8 cellular contexts compared by ENCODE assay signal in genomic region chr1:50969611-50970507, GRCh38. TPM values are rescaled to one million over a fixed set of nuclear protein-coding genes. Genes with fewer than 3 reads are reported as not detected.
A peak's percentile ranks its signal among the peaks of the same experiment; 100 is the strongest.
DNase-seq lines count a peak whose midpoint lies in the region; ATAC-seq, FAIRE-seq and TF ChIP-seq lines count a peak whose summit lies in the region.

CDKN2C (plus strand) TSS chr1:50970245; CDS start chr1:50970369, 124 bp downstream.

- peak within 1 kb of the TSS; percentile 100 for H3K27ac Mint-ChIP-seq in T-helper 2 cell treated with Interferon-gamma antibody and Interleukin-4, amounts not matched to agents 5 μg/mL and 100 μg/mL, for 36 hours
- H3K27ac Mint-ChIP-seq in MCF 10A (ENCODE audit: low read depth, unreplicated experiment), result peak within 1 kb of the TSS; percentile 96

- no TSS peak for BruUV-seq in MCF 10A (replicated peaks; lab: Mats Ljungman, UMichigan)

- H3K4me2 ChIP-seq in A549, result peak within 1 kb of the TSS; percentile 84

- no peak for TF ChIP-seq RAD21 in A549 (conservative IDR thresholded peaks at IDR 0.05 in 1 of 2, IDR thresholded peaks at IDR 0.05 in 1 of 2)

- no peak for FAIRE-seq in A549 (lab: Jason Lieb, UNC)
- peak; percentile 78 for FAIRE-seq in GM18507 (lab: Jason Lieb, UNC)

- POLR2A ChIA-PET in A549 (lab: Yijun Ruan, JAX), result interaction anchor here (0.9 to 3.2 kb wide), 4 partner anchors 8 to 266 kb away, joined by 3 to 29 read pairs (median 9); partner anchors contain the start of gene FAF1
- POLR2A ChIA-PET in MCF 10A (lab: Yijun Ruan, JAX), result interaction anchor here (0.7 to 4.7 kb wide), 18 partner anchors 9 to 549 kb away, joined by 3 to 124 read pairs (median 4); partner anchors contain the start of genes EPS15, FAF1 and RNF11

- H3K9me3 ChIP-seq in A549 (no peaks in the 10 kb centered on the region), iPS-15b (ENCODE audit: control insufficient read depth, insufficient read depth, low read length) (no peaks in the 10 kb centered on the region)

- H3K36me3 ChIP-seq in iPS-15b (ENCODE audit: control insufficient read depth, insufficient read depth, low read length), result no peaks in the 10 kb centered on the region

- TF ChIP-seq CTCF in A549 (IDR thresholded peaks at IDR 0.05) (no peak), MCF 10A (IDR thresholded peaks at IDR 0.05; ENCODE audit: unreplicated experiment) (no peak)

- H3K27me3 ChIP-seq in iPS-15b (ENCODE audit: control insufficient read depth, insufficient read depth, low read length), result peaks cover 89% of the 10 kb centered on the region

- peak within 1 kb of the TSS; percentile 100 for H3K4me3 Mint-ChIP-seq in T-helper 2 cell treated with Interferon-gamma antibody and Interleukin-4, amounts not matched to agents 5 μg/mL and 100 μg/mL, for 36 hours
- H3K4me3 Mint-ChIP-seq in MCF 10A (ENCODE audit: unreplicated experiment), result peak within 1 kb of the TSS; percentile 86

- H3K9ac ChIP-seq in iPS-15b (ENCODE audit: low read depth, low read length), result no peak within 1 kb of the TSS

- peaks cover 38% of the 10 kb centered on the region for H3K36me3 Mint-ChIP-seq in T-helper 2 cell treated with Interferon-gamma antibody and Interleukin-4, amounts not matched to agents 5 μg/mL and 100 μg/mL, for 36 hours (ENCODE audit: low read depth)
- H3K36me3 Mint-ChIP-seq in MCF 10A (ENCODE audit: insufficient read depth, unreplicated experiment), result peaks cover 18% of the 10 kb centered on the region

- 2% methylated on average over 37 of the region's 44 CpGs for WGBS in A549 (ENCODE audit: missing lambda C conversion rate)

- CTCF ChIA-PET in A549 (lab: Yijun Ruan, JAX), result interaction anchor here (1.1 to 2.3 kb wide), 6 partner anchors 7 to 219 kb away, joined by 3 to 9 read pairs (median 5); partner anchors contain the start of gene FAF1
- CTCF ChIA-PET in MCF 10A (lab: Yijun Ruan, JAX), result interaction anchor here (0.5 to 2.8 kb wide), 12 partner anchors 9 to 1944 kb away, joined by 3 to 11 read pairs (median 4); partner anchors contain the start of gene FAF1

- peaks cover 30% of the 10 kb centered on the region for H3K4me1 Mint-ChIP-seq in T-helper 2 cell treated with Interferon-gamma antibody and Interleukin-4, amounts not matched to agents 5 μg/mL and 100 μg/mL, for 36 hours (ENCODE audit: low read depth)
- peaks cover 20% of the 10 kb centered on the region for H3K4me1 Mint-ChIP-seq in MCF 10A (ENCODE audit: insufficient read depth, unreplicated experiment)

- H3K4me3 ChIP-seq in A549 (peak within 1 kb of the TSS; percentile 90), iPS-15b (ENCODE audit: low read depth, low read length) (peak within 1 kb of the TSS; percentile 64)

- intact Hi-C loops in MCF 10A (cut with micrococcal nuclease), result loop anchor here (5.0 to 10.0 kb wide), 4 partner anchors 43 to 215 kb away; no protein-coding TSS in a partner anchor
- intact Hi-C loops in sciatic nerve (cut with DNase I), result no loop called here

- H3K4me1 ChIP-seq in A549 (peaks cover 10% of the 10 kb centered on the region; the same call in 2 of the 3 replicates), iPS-15b (ENCODE audit: control insufficient read depth, insufficient read depth, low read length) (no peaks in the 10 kb centered on the region)

- no peak for TF ChIP-seq EP300 in A549 (IDR thresholded peaks at IDR 0.05)

- peaks cover 22% of the 10 kb centered on the region for H3K27me3 Mint-ChIP-seq in T-helper 2 cell treated with Interferon-gamma antibody and Interleukin-4, amounts not matched to agents 5 μg/mL and 100 μg/mL, for 36 hours (ENCODE audit: low read depth)
- H3K27me3 Mint-ChIP-seq in MCF 10A (ENCODE audit: insufficient read depth, unreplicated experiment), result no peaks in the 10 kb centered on the region

- H3K9me3 Mint-ChIP-seq in T-helper 2 cell treated with Interferon-gamma antibody and Interleukin-4, amounts not matched to agents 5 μg/mL and 100 μg/mL, for 36 hours, result no peaks in the 10 kb centered on the region
- H3K9me3 Mint-ChIP-seq in MCF 10A (ENCODE audit: unreplicated experiment), result no peaks in the 10 kb centered on the region

- peak within 1 kb of the TSS; percentile 99 for H3K27ac ChIP-seq in A549

- ATAC-seq in A549, result peak; percentile 51 to 60
- peak; percentile 29 for ATAC-seq in HG03025 (IDR thresholded peaks at IDR 0.05; ENCODE audit: low FRiP score, unreplicated experiment)
- ATAC-seq in sciatic nerve, result peak; percentile 75

- DNase-seq in A549 (ENCODE audit: low read depth in 1 of 2, low spot score in 1 of 2), result peak in 1 of 2 experiments; percentile 79
- DNase-seq in GM18507 (ENCODE audit: extremely low spot score, insufficient read length, low read depth), result no peak
- peak; percentile 99 for DNase-seq in NCI-H2029 (lab: John Stamatoyannopoulos, UW)
- DNase-seq in T-helper 2 cell treated with Interferon-gamma antibody and Interleukin-4, amounts not matched to agents 5 μg/mL and 100 μg/mL, for 36 hours (ENCODE audit: low spot score), result peak; percentile 47
- DNase-seq in MCF 10A (ENCODE audit: unreplicated experiment), result peak; percentile 87
- DNase-seq in sciatic nerve (ENCODE audit: low spot score), result peak; percentile 81

- TF ChIP-seq POLR2A in A549 (IDR thresholded peaks at IDR 0.05; ENCODE audit: low read length), result no peak

TF ChIP-seq in A549, 52 proteins besides CTCF, POLR2A, EP300 and RAD21:
- no peak for TF ChIP-seq TFCP2L1 (CRISPR knock-in tag; IDR thresholded peaks at IDR 0.05)
- TF ChIP-seq PBX3 (IDR thresholded peaks at IDR 0.05), result no peak
- TF ChIP-seq FOXS1 (CRISPR knock-in tag; IDR thresholded peaks at IDR 0.05), result no peak
- TF ChIP-seq CBX2 (IDR thresholded peaks at IDR 0.05; ENCODE audit: borderline replicate concordance, low read depth), result no peak
- TF ChIP-seq E2F6 (IDR thresholded peaks at IDR 0.05; ENCODE audit: borderline replicate concordance, low read depth), result no peak
- TF ChIP-seq HES2 (IDR thresholded peaks at IDR 0.05), result no peak
- TF ChIP-seq TP53 (CRISPR knock-in tag; IDR thresholded peaks at IDR 0.05), result no peak
- TF ChIP-seq MYC (IDR thresholded peaks at IDR 0.05; ENCODE audit: borderline replicate concordance, low read length), result no peak
- TF ChIP-seq ESRRA (IDR thresholded peaks at IDR 0.05; ENCODE audit: borderline replicate concordance, low read length), result no peak
- TF ChIP-seq ZNF302 (CRISPR knock-in tag; IDR thresholded peaks at IDR 0.05), result no peak
- TF ChIP-seq BHLHE40 (IDR thresholded peaks at IDR 0.05; ENCODE audit: low read depth, low read length), result no peak
- TF ChIP-seq MAFK (IDR thresholded peaks at IDR 0.05; ENCODE audit: partially characterized antibody), result peak; percentile 78
- TF ChIP-seq FOSB (CRISPR knock-in tag; IDR thresholded peaks at IDR 0.05), result no peak
- no peak for TF ChIP-seq HEYL (CRISPR knock-in tag; IDR thresholded peaks at IDR 0.05)
- TF ChIP-seq HDAC2 (IDR thresholded peaks at IDR 0.05), result no peak
- TF ChIP-seq ZSCAN20 (CRISPR knock-in tag; IDR thresholded peaks at IDR 0.05), result no peak
- TF ChIP-seq MAX (IDR thresholded peaks at IDR 0.05), result peak; percentile 43; the same call in 1 of the 2 replicates
- no peak for TF ChIP-seq NR3C1 (IDR thresholded peaks at IDR 0.05)
TF ChIP-seq in A549: peak in this region for 2.

RNA-seq across cellular contexts. Expression of gene CDKN2C, which starts in this region (rescaled TPM):
- 9.9 and 13.0 TPM in 2 replicates for polyA plus RNA-seq in A549 (2011; rRNA removed)
- 12.1 and 13.5 TPM in 2 replicates for polyA plus RNA-seq in A549 (2012; cell fraction: cytosol; rRNA removed)
- polyA plus RNA-seq in A549 (2012; cell fraction: nucleus; rRNA removed), result 8.8 and 10.3 TPM in 2 replicates
- 14.7 to 17.7 TPM (median 16.8 TPM) in 3 replicates for polyA plus RNA-seq in A549 (2017; fragmentation: RNase III; extraction: RNeasy Plus Mini Kit Qiagen cat#74134 plus additional on column Dnase treatment)
- 7.4 and 8.0 TPM in 2 replicates for polyA minus RNA-seq in A549 (2011; rRNA and poly(A)+ RNA removed)
- total RNA-seq in MCF 10A (2022), result 2.7 and 2.8 TPM in 2 replicates
- 17.2 TPM for total RNA-seq in sciatic nerve
